14 cellular contexts compared by ENCODE assay signal in genomic region chr7:105621617-105622016, GRCh38. TPM values are rescaled to one million over a fixed set of nuclear protein-coding genes. Genes with fewer than 3 reads are reported as not detected.
DNase-seq lines count a peak whose midpoint lies in the region; ATAC-seq and TF ChIP-seq lines count a peak whose summit lies in the region.
"Had no signal": no experiment of that assay in that cellular context is flagged by ENCODE, and none has a peak within 500 bp of the region (broad histone marks: within the 10 kb centered on the region; RNA-seq: fewer than 3 reads in every experiment).

No MANE protein-coding gene starts in this region.

- H3K27me3 ChIP-seq in GM23338 (ENCODE audit: insufficient read depth), result no peaks in the 10 kb centered on the region

- peak overlapping the region; percentile 29 for H3K27ac Mint-ChIP-seq in GM23338
- peak overlapping the region; percentile 7 for H3K27ac Mint-ChIP-seq in stimulated activated memory B cell treated with anti-CD40 and anti-IgM and Interleukin-4, amounts not matched to agents 10 μg/mL and 1 μg/mL and 100 μg/mL, for 72 hours
- H3K27ac Mint-ChIP-seq: activated naive CD8-positive, alpha-beta T cell treated with anti-CD3 and anti-CD28 coated beads, Interleukin-2, amount 10 ng/mL, durations not matched to agents 7 days and 5 days; memory B cell had no signal

- H4K20me1 ChIP-seq in GM23338 (replicated peaks; ENCODE audit: insufficient read depth), result 0 out of 2 replicates have a peak, but pooled peaks cover 8% of the 10 kb centered on the region

- no peak overlapping the region for H3K4me3 Mint-ChIP-seq in GM23338
- no peak overlapping the region for H3K4me3 Mint-ChIP-seq in stimulated activated memory B cell treated with anti-CD40 and anti-IgM and Interleukin-4, amounts not matched to agents 10 μg/mL and 1 μg/mL and 100 μg/mL, for 72 hours
- H3K4me3 Mint-ChIP-seq: activated naive CD8-positive, alpha-beta T cell treated with anti-CD3 and anti-CD28 coated beads, Interleukin-2, amount 10 ng/mL, durations not matched to agents 7 days and 5 days; memory B cell had no signal

- H3K4me2 ChIP-seq in GM23338, result no peak overlapping the region

- no peak for DNase-seq in GM23338 (ENCODE audit: low spot score)
- DNase-seq in cerebellar nuclear complex (lab: John Stamatoyannopoulos, UW), result peak; percentile 47 to 84
- peak in 29 of 51 donors; percentile 5 to 65 (median 38) for DNase-seq in hypothalamus (lab: John Stamatoyannopoulos, UW)
- DNase-seq in activated T-cell treated with anti-CD3 and anti-CD28 coated beads for 4 hours, result no peak
- DNase-seq in RPMI8226, result no peak
- DNase-seq: activated naive CD8-positive, alpha-beta T cell treated with anti-CD3 and anti-CD28 coated beads, Interleukin-2, amount 10 ng/mL, durations not matched to agents 7 days and 5 days; effector memory CD4-positive, alpha-beta T cell; NCI-H1092 had no signal

- TF ChIP-seq CTCF in GM23338 (conservative IDR thresholded peaks at IDR 0.05; ENCODE audit: low read depth in 2 of 2), result no peak

- peaks cover 98% of the 10 kb centered on the region for H3K36me3 Mint-ChIP-seq in GM23338 (ENCODE audit: low read depth)
- H3K36me3 Mint-ChIP-seq in stimulated activated memory B cell treated with anti-CD40 and anti-IgM and Interleukin-4, amounts not matched to agents 10 μg/mL and 1 μg/mL and 100 μg/mL, for 72 hours, result peaks cover 56% of the 10 kb centered on the region

- peaks cover 10% of the 10 kb centered on the region for H3K79me2 ChIP-seq in GM23338 (replicated peaks; ENCODE audit: insufficient read depth)

- no peak overlapping the region for H2AFZ ChIP-seq in GM23338

- peaks cover 9% of the 10 kb centered on the region; the same call in 1 of the 2 replicates for H3K4me1 ChIP-seq in GM23338 (ENCODE audit: insufficient read depth)

- no peak for ATAC-seq in GM23338
- ATAC-seq in stimulated activated memory B cell treated with anti-CD40 and anti-IgM and Interleukin-4, amounts not matched to agents 10 μg/mL and 1 μg/mL and 100 μg/mL, for 72 hours, result no peak
- no peak for ATAC-seq in HG03280 (IDR thresholded peaks at IDR 0.05; ENCODE audit: unreplicated experiment)
- ATAC-seq in HG03378 (IDR thresholded peaks at IDR 0.05; ENCODE audit: unreplicated experiment), result no peak

- H3K4me3 ChIP-seq in GM23338, result no peak overlapping the region

- peaks cover 2% of the 10 kb centered on the region for H3K27me3 Mint-ChIP-seq in GM23338 (ENCODE audit: insufficient read depth, low read depth, poor library complexity)
- no peaks in the 10 kb centered on the region for H3K27me3 Mint-ChIP-seq in stimulated activated memory B cell treated with anti-CD40 and anti-IgM and Interleukin-4, amounts not matched to agents 10 μg/mL and 1 μg/mL and 100 μg/mL, for 72 hours
- H3K27me3 Mint-ChIP-seq: activated naive CD8-positive, alpha-beta T cell treated with anti-CD3 and anti-CD28 coated beads, Interleukin-2, amount 10 ng/mL, durations not matched to agents 7 days and 5 days; memory B cell had no signal

- no peaks in the 10 kb centered on the region for H3K9me2 ChIP-seq in GM23338 (ENCODE audit: insufficient read depth)

- peaks cover 11% of the 10 kb centered on the region for H3K9me3 Mint-ChIP-seq in GM23338
- H3K9me3 Mint-ChIP-seq in stimulated activated memory B cell treated with anti-CD40 and anti-IgM and Interleukin-4, amounts not matched to agents 10 μg/mL and 1 μg/mL and 100 μg/mL, for 72 hours, result peaks cover 5% of the 10 kb centered on the region

- peak overlapping the region; percentile 66; the same call in 1 of the 2 replicates for H3K27ac ChIP-seq in GM23338 (ENCODE audit: low read depth)

- H3K4me1 Mint-ChIP-seq in GM23338, result peaks cover 22% of the 10 kb centered on the region
- peaks cover 8% of the 10 kb centered on the region for H3K4me1 Mint-ChIP-seq in stimulated activated memory B cell treated with anti-CD40 and anti-IgM and Interleukin-4, amounts not matched to agents 10 μg/mL and 1 μg/mL and 100 μg/mL, for 72 hours
- H3K4me1 Mint-ChIP-seq: activated naive CD8-positive, alpha-beta T cell treated with anti-CD3 and anti-CD28 coated beads, Interleukin-2, amount 10 ng/mL, durations not matched to agents 7 days and 5 days; memory B cell had no signal

- peaks cover 25% of the 10 kb centered on the region for H3K36me3 ChIP-seq in GM23338 (ENCODE audit: insufficient read depth)

- peaks cover 8% of the 10 kb centered on the region; the same call in 1 of the 2 replicates for H3F3A ChIP-seq in GM23338 (replicated peaks; ENCODE audit: low read depth)

TF ChIP-seq in GM23338, 12 proteins besides CTCF, POLR2A, EP300 and RAD21 (continues in another document):
- TF ChIP-seq ZNF331 (CRISPR knock-in tag; IDR thresholded peaks at IDR 0.05; ENCODE audit: low read depth) (no peak), POLR2AphosphoS5 (IDR thresholded peaks at IDR 0.05; ENCODE audit: low read depth) (no peak), ZNF114 (CRISPR knock-in tag; IDR thresholded peaks at IDR 0.05) (no peak), ETS1 (IDR thresholded peaks at IDR 0.05) (no peak), EZH2phosphoT487 (IDR thresholded peaks at IDR 0.05; ENCODE audit: unreplicated experiment) (no peak), STAT1 (IDR thresholded peaks at IDR 0.05; ENCODE audit: unreplicated experiment) (no peak), JUNB (IDR thresholded peaks at IDR 0.05; ENCODE audit: unreplicated experiment) (no peak), EZH2 (IDR thresholded peaks at IDR 0.05; ENCODE audit: low read depth, unreplicated experiment) (no peak), NANOG (IDR thresholded peaks at IDR 0.05; ENCODE audit: borderline replicate concordance) (no peak)
- TF ChIP-seq, protein P1, sequence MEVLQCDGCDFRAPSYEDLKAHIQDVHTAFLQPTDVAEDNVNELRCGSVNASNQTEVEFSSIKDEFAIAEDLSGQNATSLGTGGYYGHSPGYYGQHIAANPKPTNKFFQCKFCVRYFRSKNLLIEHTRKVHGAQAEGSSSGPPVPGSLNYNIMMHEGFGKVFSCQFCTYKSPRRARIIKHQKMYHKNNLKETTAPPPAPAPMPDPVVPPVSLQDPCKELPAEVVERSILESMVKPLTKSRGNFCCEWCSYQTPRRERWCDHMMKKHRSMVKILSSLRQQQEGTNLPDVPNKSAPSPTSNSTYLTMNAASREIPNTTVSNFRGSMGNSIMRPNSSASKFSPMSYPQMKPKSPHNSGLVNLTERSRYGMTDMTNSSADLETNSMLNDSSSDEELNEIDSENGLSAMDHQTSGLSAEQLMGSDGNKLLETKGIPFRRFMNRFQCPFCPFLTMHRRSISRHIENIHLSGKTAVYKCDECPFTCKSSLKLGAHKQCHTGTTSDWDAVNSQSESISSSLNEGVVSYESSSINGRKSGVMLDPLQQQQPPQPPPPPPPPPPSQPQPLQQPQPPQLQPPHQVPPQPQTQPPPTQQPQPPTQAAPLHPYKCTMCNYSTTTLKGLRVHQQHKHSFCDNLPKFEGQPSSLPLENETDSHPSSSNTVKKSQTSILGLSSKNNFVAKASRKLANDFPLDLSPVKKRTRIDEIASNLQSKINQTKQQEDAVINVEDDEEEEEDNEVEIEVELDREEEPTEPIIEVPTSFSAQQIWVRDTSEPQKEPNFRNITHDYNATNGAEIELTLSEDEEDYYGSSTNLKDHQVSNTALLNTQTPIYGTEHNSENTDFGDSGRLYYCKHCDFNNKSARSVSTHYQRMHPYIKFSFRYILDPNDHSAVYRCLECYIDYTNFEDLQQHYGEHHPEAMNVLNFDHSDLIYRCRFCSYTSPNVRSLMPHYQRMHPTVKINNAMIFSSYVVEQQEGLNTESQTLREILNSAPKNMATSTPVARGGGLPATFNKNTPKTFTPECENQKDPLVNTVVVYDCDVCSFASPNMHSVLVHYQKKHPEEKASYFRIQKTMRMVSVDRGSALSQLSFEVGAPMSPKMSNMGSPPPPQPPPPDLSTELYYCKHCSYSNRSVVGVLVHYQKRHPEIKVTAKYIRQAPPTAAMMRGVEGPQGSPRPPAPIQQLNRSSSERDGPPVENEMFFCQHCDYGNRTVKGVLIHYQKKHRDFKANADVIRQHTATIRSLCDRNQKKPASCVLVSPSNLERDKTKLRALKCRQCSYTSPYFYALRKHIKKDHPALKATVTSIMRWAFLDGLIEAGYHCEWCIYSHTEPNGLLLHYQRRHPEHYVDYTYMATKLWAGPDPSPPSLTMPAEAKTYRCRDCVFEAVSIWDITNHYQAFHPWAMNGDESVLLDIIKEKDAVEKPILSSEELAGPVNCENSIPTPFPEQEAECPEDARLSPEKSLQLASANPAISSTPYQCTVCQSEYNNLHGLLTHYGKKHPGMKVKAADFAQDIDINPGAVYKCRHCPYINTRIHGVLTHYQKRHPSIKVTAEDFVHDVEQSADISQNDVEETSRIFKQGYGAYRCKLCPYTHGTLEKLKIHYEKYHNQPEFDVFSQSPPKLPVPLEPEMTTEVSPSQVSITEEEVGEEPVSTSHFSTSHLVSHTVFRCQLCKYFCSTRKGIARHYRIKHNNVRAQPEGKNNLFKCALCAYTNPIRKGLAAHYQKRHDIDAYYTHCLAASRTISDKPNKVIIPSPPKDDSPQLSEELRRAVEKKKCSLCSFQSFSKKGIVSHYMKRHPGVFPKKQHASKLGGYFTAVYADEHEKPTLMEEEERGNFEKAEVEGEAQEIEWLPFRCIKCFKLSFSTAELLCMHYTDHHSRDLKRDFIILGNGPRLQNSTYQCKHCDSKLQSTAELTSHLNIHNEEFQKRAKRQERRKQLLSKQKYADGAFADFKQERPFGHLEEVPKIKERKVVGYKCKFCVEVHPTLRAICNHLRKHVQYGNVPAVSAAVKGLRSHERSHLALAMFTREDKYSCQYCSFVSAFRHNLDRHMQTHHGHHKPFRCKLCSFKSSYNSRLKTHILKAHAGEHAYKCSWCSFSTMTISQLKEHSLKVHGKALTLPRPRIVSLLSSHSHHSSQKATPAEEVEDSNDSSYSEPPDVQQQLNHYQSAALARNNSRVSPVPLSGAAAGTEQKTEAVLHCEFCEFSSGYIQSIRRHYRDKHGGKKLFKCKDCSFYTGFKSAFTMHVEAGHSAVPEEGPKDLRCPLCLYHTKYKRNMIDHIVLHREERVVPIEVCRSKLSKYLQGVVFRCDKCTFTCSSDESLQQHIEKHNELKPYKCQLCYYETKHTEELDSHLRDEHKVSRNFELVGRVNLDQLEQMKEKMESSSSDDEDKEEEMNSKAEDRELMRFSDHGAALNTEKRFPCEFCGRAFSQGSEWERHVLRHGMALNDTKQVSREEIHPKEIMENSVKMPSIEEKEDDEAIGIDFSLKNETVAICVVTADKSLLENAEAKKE (CRISPR knock-in tag; IDR thresholded peaks at IDR 0.05), result no peak

RNA-seq across cellular contexts. Expression of gene EFCAB10, which starts 40.3 kb away (rescaled TPM):
- total RNA-seq in GM23338 (2014; rRNA removed; shearing (Covaris generic)), result 4.7 and 6.7 TPM in 2 replicates
- 9.8 and 10.3 TPM in 2 replicates for polyA plus RNA-seq in GM23338 (2016; fragmentation: Nextera tagmentation; extraction: Ambion mirVana)
- total RNA-seq: activated naive CD8-positive, alpha-beta T cell treated with anti-CD3 and anti-CD28 coated beads, Interleukin-2, amount 10 ng/mL, durations not matched to agents 7 days and 5 days; pulmonary artery endothelial cell; subcutaneous adipose tissue had no signal

Comparison
In these comparisons a context has a peak if more than half of its experiments do, and no peak if none do; other contexts are left out.
1. DNase-seq: peak in cerebellar nuclear complex (2 of 2) and hypothalamus (29 of 51); none in GM23338 (single experiment), activated T-cell treated with anti-CD3 and anti-CD28 coated beads for 4 hours (single experiment) and RPMI8226 (single experiment).